ENCODE assay signal across 8 cellular contexts in the genomic region with DNA sequence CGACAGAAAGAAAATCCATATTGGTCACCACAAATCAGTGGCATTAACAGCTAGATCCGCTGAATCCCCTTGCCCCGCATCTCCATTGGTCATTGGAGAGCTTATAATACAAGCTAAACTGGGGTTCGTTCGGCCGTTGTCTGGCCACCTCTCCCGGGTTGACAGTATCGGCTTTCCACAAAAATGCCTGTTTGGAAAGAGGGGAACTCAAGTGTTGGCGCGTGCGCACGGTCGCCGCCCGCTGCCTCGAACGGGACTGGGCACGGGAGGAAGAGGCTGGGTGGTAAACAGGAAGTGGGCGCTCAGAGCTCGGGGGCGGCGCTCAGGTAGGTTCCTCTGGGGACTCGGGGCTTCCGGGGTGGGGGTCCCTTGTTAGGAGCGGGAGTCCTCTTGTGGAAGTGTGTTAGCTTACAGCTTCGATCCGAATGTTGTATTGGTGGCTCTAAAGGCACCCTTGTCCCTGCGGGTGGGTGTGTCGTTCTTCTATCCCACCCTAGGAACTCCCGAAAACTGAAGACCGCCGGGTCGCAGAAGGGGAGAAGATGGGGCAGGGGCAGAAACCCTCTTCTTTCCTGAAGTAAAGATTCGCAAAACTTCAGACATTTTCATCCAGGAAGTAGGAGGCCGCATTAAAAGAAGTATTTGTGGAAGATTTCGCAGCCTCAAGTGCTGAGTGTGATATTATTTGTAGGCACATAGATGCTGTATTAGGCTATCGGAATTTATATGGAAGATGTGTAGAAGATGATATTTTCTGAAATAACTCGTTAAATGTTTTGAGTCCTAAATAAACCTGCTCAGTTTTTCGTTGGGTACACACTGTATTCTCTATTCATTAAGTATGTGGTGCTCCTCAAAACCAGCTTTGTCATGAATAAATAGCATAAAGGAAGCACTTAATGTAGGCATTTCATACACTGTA. TPM values are rescaled to one million over a fixed set of nuclear protein-coding genes. Genes with fewer than 3 reads are reported as not detected.
DNase-seq lines count a peak whose midpoint lies in the region; ATAC-seq and TF ChIP-seq lines count a peak whose summit lies in the region.

No MANE protein-coding gene starts in this region.

- peak overlapping the region; percentile 95 to 100 for H4K8ac ChIP-seq in IMR-90 (ENCODE audit: low read depth in 2 of 2, low read length in 2 of 2)

- H3K4me3 ChIP-seq in IMR-90 (ENCODE audit: insufficient read depth, low read depth, low read length) (peak overlapping the region; percentile 92), OCI-LY7 (ENCODE audit: low read depth, low read length, poor library complexity, severe bottlenecking) (peak overlapping the region; percentile 98), epithelial cell of esophagus (ENCODE audit: low read length) (peak overlapping the region; percentile 95), mucosa of descending colon (peak overlapping the region; percentile 83)

- H3K4me1 ChIP-seq in IMR-90 (ENCODE audit: control insufficient read depth, insufficient read depth, low read length) (no peaks in the 10 kb centered on the region), OCI-LY7 (ENCODE audit: insufficient read depth, low read length, poor library complexity, severe bottlenecking) (peaks cover 17% of the 10 kb centered on the region), mucosa of descending colon (ENCODE audit: low read depth) (peaks cover 12% of the 10 kb centered on the region)

- POLR2A ChIA-PET in IMR-90 (lab: Charles Lee; ENCODE audit: unreplicated experiment) (no interaction called here), OCI-LY7 (lab: Charles Lee) (interaction anchor here (0.6 to 2.8 kb wide), 18 partner anchors 8 to 970 kb away, joined by 3 to 13 read pairs (median 3); partner anchors contain the start of gene TAF1A)

- H3K79me1 ChIP-seq in IMR-90 (ENCODE audit: low read depth in 1 of 2, low read length in 2 of 2), result peaks cover 9 to 49% of the 10 kb centered on the region in 2 experiments; a peak in 2 of 4 replicates

- H4K20me1 ChIP-seq in IMR-90 (ENCODE audit: insufficient read depth, low read length), result no peaks in the 10 kb centered on the region; the same call in 1 of the 2 replicates
- H4K20me1 ChIP-seq in OCI-LY7 (ENCODE audit: insufficient read depth, low read length), result no peaks in the 10 kb centered on the region

- no peaks in the 10 kb centered on the region for H3K27me3 ChIP-seq in IMR-90 (ENCODE audit: control insufficient read depth, insufficient read depth, low read length)

- H3K4ac ChIP-seq in IMR-90 (ENCODE audit: low read depth, low read length), result peak overlapping the region; percentile 90

- peak; percentile 48; the same call in 1 of the 2 replicates for TF ChIP-seq POLR2A in IMR-90 (IDR thresholded peaks at IDR 0.05; ENCODE audit: low read depth, low read length)

- H3K56ac ChIP-seq in IMR-90 (ENCODE audit: extremely low read depth, insufficient read depth, low read length), result peak overlapping the region; percentile 99

- H3K18ac ChIP-seq in IMR-90 (ENCODE audit: low read depth, low read length), result peak overlapping the region; percentile 85

- H3K9me3 ChIP-seq in IMR-90 (ENCODE audit: control insufficient read depth, insufficient read depth, low read length) (no peaks in the 10 kb centered on the region), OCI-LY7 (ENCODE audit: low read length) (no peaks in the 10 kb centered on the region), mucosa of descending colon (no peaks in the 10 kb centered on the region)

- no CpG with 5 or more reads among the region's 39 CpGs for WGBS in IMR-90 (ENCODE audit: extremely low coverage in 2 of 2, insufficient read length in 1 of 2), 2 experiments

- intact Hi-C loops in IMR-90 (cut with micrococcal nuclease), result no loop called here
- intact Hi-C loops in OCI-LY7 (cut with micrococcal nuclease; ENCODE audit: unreplicated experiment), result loop anchor here (2.0 to 10.0 kb wide), 3 partner anchors 19 to 971 kb away; partner anchors contain the start of gene DUSP10
- intact Hi-C loops in mucosa of descending colon (cut with DNase I, micrococcal nuclease), result loop anchor here in 1 of 2 donors (10.0 kb wide), 1 partner anchor 59 kb away; no protein-coding TSS in a partner anchor

- BruUV-seq in IMR-90 (replicated peaks; lab: Mats Ljungman, UMichigan), result no TSS peak
- BruUV-seq in OCI-LY7 (replicated peaks; lab: Mats Ljungman, UMichigan), result TSS peak; percentile 79

- peak overlapping the region; percentile 93 for H3K4me2 ChIP-seq in IMR-90 (ENCODE audit: low read depth, low read length)
- H3K4me2 ChIP-seq in OCI-LY7 (ENCODE audit: low read length), result peak overlapping the region; percentile 85

- peak overlapping the region; percentile 95 for H2BK120ac ChIP-seq in IMR-90 (ENCODE audit: low read depth, low read length)

- peak overlapping the region; percentile 86 for H4K5ac ChIP-seq in IMR-90 (ENCODE audit: low read depth, low read length)

- H3K27ac ChIP-seq in IMR-90 (ENCODE audit: insufficient read depth, low read length) (peak overlapping the region; percentile 100), OCI-LY7 (ENCODE audit: low read depth, low read length, poor library complexity, severe bottlenecking) (peak overlapping the region; percentile 95)

- DNase-seq in DMS153 treated with DMSO at 0.1 percent for 48 hours (lab: John Stamatoyannopoulos, UW; ENCODE audit: unreplicated experiment) (peak; percentile 97), IMR-90 (peak; percentile 93), OCI-LY7 (ENCODE audit: low spot score) (peak; percentile 97), activated T-cell treated with anti-CD3 and anti-CD28 coated beads for 4 hours (peak; percentile 77), epithelial cell of esophagus (ENCODE audit: low read depth) (peak; percentile 97), mucosa of descending colon (peak; percentile 94 to 98 (median 95))
- peak; percentile 88 for DNase-seq in stimulated activated CD8-positive, alpha-beta memory T cell treated with anti-CD3 and anti-CD28 coated beads, Interleukin-4, amount 100 ng/mL, for 24 hours (ENCODE audit: low read depth)

- peaks cover 31% of the 10 kb centered on the region for H3K79me2 ChIP-seq in OCI-LY7 (ENCODE audit: insufficient read depth, low read depth, low read length)

- TF ChIP-seq CTCF in IMR-90 (conservative IDR thresholded peaks at IDR 0.05; ENCODE audit: low read depth, low read length) (no peak), OCI-LY7 (conservative IDR thresholded peaks at IDR 0.05; ENCODE audit: low read length) (peak; percentile 58), epithelial cell of esophagus (IDR thresholded peaks at IDR 0.05; ENCODE audit: insufficient read depth, low read depth, low read length, missing control alignments) (no peak), mucosa of descending colon (IDR thresholded peaks at IDR 0.05) (no peak)

- in situ Hi-C loops in IMR-90 (cut with MboI; ENCODE audit: low sequenced_read_pairs), result no loop called here

- H3K23ac ChIP-seq in IMR-90 (ENCODE audit: low read depth, low read length), result peak overlapping the region; percentile 94

- H3K9ac ChIP-seq in IMR-90 (ENCODE audit: low read depth, low read length), result peak overlapping the region; percentile 99

- no peaks in the 10 kb centered on the region; the same call in 1 of the 2 replicates for H3K9me1 ChIP-seq in IMR-90 (ENCODE audit: insufficient read depth, low read length)

- H4K91ac ChIP-seq in IMR-90 (ENCODE audit: insufficient read depth, low read depth, low read length), result peak overlapping the region; percentile 98

- peak overlapping the region; percentile 33; the same call in 1 of the 2 replicates for H2AK5ac ChIP-seq in IMR-90 (ENCODE audit: low read depth, low read length)

- H3K36me3 ChIP-seq in IMR-90 (ENCODE audit: control insufficient read depth, insufficient read depth, low read length) (peaks cover 3% of the 10 kb centered on the region), OCI-LY7 (ENCODE audit: insufficient read depth, low read length) (peaks cover 30% of the 10 kb centered on the region), mucosa of descending colon (ENCODE audit: low read depth) (no peaks in the 10 kb centered on the region)

- H3K9me2 ChIP-seq in OCI-LY7 (ENCODE audit: insufficient read depth, low read length), result no peaks in the 10 kb centered on the region

- peak overlapping the region; percentile 99 for H2BK5ac ChIP-seq in IMR-90 (ENCODE audit: low read depth, low read length, poor library complexity, severe bottlenecking)

- ATAC-seq in GM21529 (IDR thresholded peaks at IDR 0.05; ENCODE audit: unreplicated experiment) (peak; percentile 67), IMR-90 (ENCODE audit: low read depth) (peak; percentile 66), mucosa of descending colon (peak; percentile 85)

- H2AK9ac ChIP-seq in IMR-90 (replicated peaks; ENCODE audit: low read depth, low read length, poor library complexity), result peak overlapping the region; percentile 90

- H2AFZ ChIP-seq in IMR-90 (replicated peaks; ENCODE audit: low read length, poor library complexity), result peak overlapping the region; percentile 99
- H2AFZ ChIP-seq in OCI-LY7 (ENCODE audit: low read length), result peak overlapping the region; percentile 99

- no peak for TF ChIP-seq RAD21 in IMR-90 (IDR thresholded peaks at IDR 0.05; ENCODE audit: low read length)

- CTCF ChIA-PET in IMR-90 (lab: Yijun Ruan, JAX), result interaction anchor here (0.5 to 0.6 kb wide), 4 partner anchors 43 to 712 kb away, joined by 3 to 6 read pairs (median 5); no protein-coding TSS in a partner anchor
- CTCF ChIA-PET in OCI-LY7 (lab: Charles Lee; ENCODE audit: unreplicated experiment), result no interaction called here

- dilution Hi-C loops in IMR-90 (cut with HindIII; ENCODE audit: low sequenced_read_pairs, unreplicated experiment), result no loop called here

- peak overlapping the region; percentile 95 for H3K14ac ChIP-seq in IMR-90 (replicated peaks; ENCODE audit: low read depth, low read length)

- no peak overlapping the region; the same call in 1 of the 2 replicates for H2BK20ac ChIP-seq in IMR-90 (ENCODE audit: low read depth, low read length)

- H2BK15ac ChIP-seq in IMR-90 (ENCODE audit: low read depth, low read length), result peak overlapping the region; percentile 70; the same call in 1 of the 3 replicates

RNA-seq across cellular contexts. Expression of gene BROX, which starts 1.0 kb away (rescaled TPM):
- total RNA-seq in IMR-90 (2012; rRNA removed) (43.4 and 63.9 TPM in 2 replicates), OCI-LY7 (2022) (34.0 and 37.9 TPM in 2 replicates), mucosa of descending colon (10 to 100 TPM; 51.6 to 67.1 (median 60.0) TPM)
- polyA plus RNA-seq in IMR-90 (2012; rRNA removed), result 4.7 and 6.8 TPM in 2 replicates
- polyA plus RNA-seq in IMR-90 (2012; cell fraction: cytosol; rRNA removed), result 1.8 and 4.9 TPM in 2 replicates
- 1.6 and 5.5 TPM in 2 replicates for polyA plus RNA-seq in IMR-90 (2012; cell fraction: nucleus; rRNA removed; ENCODE audit: low replicate concordance)
- total RNA-seq in OCI-LY7 (2014; rRNA removed; shearing (Covaris generic)), result 21.4 and 22.3 TPM in 2 replicates

RNA-seq across cellular contexts. Expression of gene AIDA, which starts 1.1 kb away (rescaled TPM):
- 47.9 and 71.4 TPM in 2 replicates for total RNA-seq in IMR-90 (2012; rRNA removed)
- polyA plus RNA-seq in IMR-90 (2012; rRNA removed), result 34.3 and 48.6 TPM in 2 replicates
- polyA plus RNA-seq in IMR-90 (2012; cell fraction: cytosol; rRNA removed), result 7.9 and 10.9 TPM in 2 replicates
- 2.6 and 14.3 TPM in 2 replicates for polyA plus RNA-seq in IMR-90 (2012; cell fraction: nucleus; rRNA removed; ENCODE audit: low replicate concordance)
- total RNA-seq in OCI-LY7 (2014; rRNA removed; shearing (Covaris generic)), result 6.6 and 9.0 TPM in 2 replicates
- 24.0 and 24.1 TPM in 2 replicates for total RNA-seq in OCI-LY7 (2022)
- 10 to 100 TPM; 35.5 to 87.9 (median 35.5) TPM for total RNA-seq in mucosa of descending colon

RNA-seq across cellular contexts. Expression of gene FAM177B, which starts 23.6 kb away (rescaled TPM):
- total RNA-seq in IMR-90 (2012; rRNA removed), result not detected in 2 replicates
- polyA plus RNA-seq in IMR-90 (2012; rRNA removed), result not detected in 2 replicates
- polyA plus RNA-seq in IMR-90 (2012; cell fraction: cytosol; rRNA removed), result not detected in 2 replicates
- polyA plus RNA-seq in IMR-90 (2012; cell fraction: nucleus; rRNA removed; ENCODE audit: low replicate concordance), result not detected in 2 replicates
- total RNA-seq in OCI-LY7 (2014; rRNA removed; shearing (Covaris generic)), result not detected in 2 replicates
- not detected in 2 replicates for total RNA-seq in OCI-LY7 (2022)
- total RNA-seq in mucosa of descending colon, result 10 to 100 TPM in 1 of 3 donors, 1 to 10 TPM in 2; 4.1 to 11.6 (median 9.7) TPM

Comparison
In these comparisons a context has a peak if more than half of its experiments do, and no peak if none do; other contexts are left out.
1. Peak in every context shown above with its lines: DNase-seq, ATAC-seq, H3K4me3 ChIP-seq and H3K27ac ChIP-seq.